ENCODE assay signal across 27 cellular contexts in genomic region chr19:15758379-15758778, GRCh38. TPM values are rescaled to one million over a fixed set of nuclear protein-coding genes. Genes with fewer than 3 reads are reported as not detected.
"Had no signal": no experiment of that assay in that cellular context is flagged by ENCODE, and none has a peak within 500 bp of the region (broad histone marks: within the 10 kb centered on the region; RNA-seq: fewer than 3 reads in every experiment).

No MANE protein-coding gene starts in this region.

- DNase-seq: Karpas-422; KG1; MG63; NCI-H1092; NCI-H1105 treated with DMSO at 0.1 percent for 48 hours; NCI-H1417 treated with DMSO at 0.1 percent for 48 hours; NCI-H146; NCI-H1694 treated with DMSO at 0.1 percent for 48 hours; NCI-H1930; NCI-H2081; NCI-H2107; NCI-H2227 treated with DMSO at 0.1 percent for 48 hours; NCI-H524; NCI-H526 treated with DMSO at 0.1 percent for 48 hours; NCI-H748 treated with DMSO at 0.1 percent for 48 hours; NK-92 treated with Interleukin-12 subunit alpha and Interleukin-12 subunit beta, amount 100 ng/mL, for 24 hours; PC-3; SHP77 treated with DMSO at 0.1 percent for 48 hours; SJCRH30 had no signal

- ATAC-seq: Panc1, PC-3, Right ventricle myocardium inferior had no signal

- FAIRE-seq: HTR-8/SVneo had no signal

- H3K36me3 ChIP-seq: MG63, SJCRH30 had no signal

- H3K27ac ChIP-seq: HL-60, SJCRH30, SK-N-MC had no signal

- H3K4me1 ChIP-seq: SJCRH30 had no signal

- H3K27me3 ChIP-seq: SJCRH30 had no signal

- H3K9me3 ChIP-seq: MG63, SJCRH30 had no signal

- H3K4me3 ChIP-seq: MG63, SJCRH30, SK-N-MC had no signal

RNA-seq across cellular contexts. Expression of gene OR10H3, which starts 20.6 kb away (rescaled TPM):
- total RNA-seq: NCI-H460, OCI-LY7, PC-3, Right ventricle myocardium inferior, RPMI7951, SJCRH30 had no signal

RNA-seq across cellular contexts. Expression of gene OR10H5, which starts 29.1 kb away (rescaled TPM):
- total RNA-seq: NCI-H460, OCI-LY7, PC-3, Right ventricle myocardium inferior, RPMI7951, SJCRH30 had no signal

RNA-seq across cellular contexts. Expression of gene OR10H2, which starts 30.6 kb away (rescaled TPM):
- total RNA-seq: NCI-H460, OCI-LY7, PC-3, Right ventricle myocardium inferior, RPMI7951, SJCRH30 had no signal

RNA-seq across cellular contexts. Expression of gene OR10H1, which starts 57.1 kb away (rescaled TPM):
- total RNA-seq: NCI-H460, PC-3, Right ventricle myocardium inferior, RPMI7951, SJCRH30 had no signal
